In the genomic region with DNA sequence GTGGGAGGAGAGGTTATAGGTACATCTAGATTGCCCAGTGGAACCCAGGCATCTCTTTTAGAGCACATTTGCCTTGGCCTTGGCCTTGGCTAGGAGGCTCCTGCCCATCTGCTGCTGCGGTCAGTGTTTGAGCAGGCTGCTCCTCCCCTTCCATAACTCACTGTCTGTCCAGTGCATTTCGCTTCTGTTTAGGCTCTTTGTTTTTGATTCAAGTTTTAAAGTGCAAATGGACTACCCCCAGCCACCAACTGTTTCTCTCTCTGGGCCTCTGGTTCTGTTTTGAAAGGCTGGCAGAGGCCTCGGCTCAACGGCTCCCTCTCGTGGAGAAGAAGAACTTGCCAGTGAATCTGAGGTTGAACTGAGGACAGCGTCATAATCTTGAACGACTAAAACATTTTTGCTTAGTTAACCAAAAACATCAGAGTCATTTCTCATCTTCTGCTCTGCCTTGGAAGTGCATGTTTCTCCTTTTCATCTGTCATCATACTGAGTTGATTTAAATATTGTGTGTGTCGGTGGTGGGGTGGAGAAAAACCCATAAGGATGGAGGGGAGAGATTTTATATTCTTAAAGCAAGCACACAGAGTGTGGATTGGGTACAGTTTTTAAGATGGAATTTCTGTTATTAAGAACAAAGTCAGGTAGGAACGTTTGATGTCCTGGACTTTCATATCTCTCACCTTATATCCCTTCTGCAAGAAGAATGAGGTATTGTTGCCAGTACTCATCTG, we compare ENCODE assay signal across 1 cellular context.
TF ChIP-seq lines count a peak whose summit lies in the region.

No MANE protein-coding gene starts in this region.

TF ChIP-seq in HCT116, 20 proteins besides CTCF, POLR2A, EP300 and RAD21 (continued from another document):
- TF ChIP-seq, protein P1, sequence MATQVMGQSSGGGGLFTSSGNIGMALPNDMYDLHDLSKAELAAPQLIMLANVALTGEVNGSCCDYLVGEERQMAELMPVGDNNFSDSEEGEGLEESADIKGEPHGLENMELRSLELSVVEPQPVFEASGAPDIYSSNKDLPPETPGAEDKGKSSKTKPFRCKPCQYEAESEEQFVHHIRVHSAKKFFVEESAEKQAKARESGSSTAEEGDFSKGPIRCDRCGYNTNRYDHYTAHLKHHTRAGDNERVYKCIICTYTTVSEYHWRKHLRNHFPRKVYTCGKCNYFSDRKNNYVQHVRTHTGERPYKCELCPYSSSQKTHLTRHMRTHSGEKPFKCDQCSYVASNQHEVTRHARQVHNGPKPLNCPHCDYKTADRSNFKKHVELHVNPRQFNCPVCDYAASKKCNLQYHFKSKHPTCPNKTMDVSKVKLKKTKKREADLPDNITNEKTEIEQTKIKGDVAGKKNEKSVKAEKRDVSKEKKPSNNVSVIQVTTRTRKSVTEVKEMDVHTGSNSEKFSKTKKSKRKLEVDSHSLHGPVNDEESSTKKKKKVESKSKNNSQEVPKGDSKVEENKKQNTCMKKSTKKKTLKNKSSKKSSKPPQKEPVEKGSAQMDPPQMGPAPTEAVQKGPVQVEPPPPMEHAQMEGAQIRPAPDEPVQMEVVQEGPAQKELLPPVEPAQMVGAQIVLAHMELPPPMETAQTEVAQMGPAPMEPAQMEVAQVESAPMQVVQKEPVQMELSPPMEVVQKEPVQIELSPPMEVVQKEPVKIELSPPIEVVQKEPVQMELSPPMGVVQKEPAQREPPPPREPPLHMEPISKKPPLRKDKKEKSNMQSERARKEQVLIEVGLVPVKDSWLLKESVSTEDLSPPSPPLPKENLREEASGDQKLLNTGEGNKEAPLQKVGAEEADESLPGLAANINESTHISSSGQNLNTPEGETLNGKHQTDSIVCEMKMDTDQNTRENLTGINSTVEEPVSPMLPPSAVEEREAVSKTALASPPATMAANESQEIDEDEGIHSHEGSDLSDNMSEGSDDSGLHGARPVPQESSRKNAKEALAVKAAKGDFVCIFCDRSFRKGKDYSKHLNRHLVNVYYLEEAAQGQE (IDR thresholded peaks at IDR 0.05; ENCODE audit: low read depth), result no peak
- TF ChIP-seq ZFX (IDR thresholded peaks at IDR 0.05) (no peak), EGR1 (IDR thresholded peaks at IDR 0.05; ENCODE audit: low read depth) (no peak), ELF1 (IDR thresholded peaks at IDR 0.05; ENCODE audit: borderline replicate concordance, low read depth) (no peak), SP1 (IDR thresholded peaks at IDR 0.05; ENCODE audit: low read depth) (no peak), FOSL1 (IDR thresholded peaks at IDR 0.05; ENCODE audit: low read depth) (no peak), CEBPB (IDR thresholded peaks at IDR 0.05; ENCODE audit: low read depth) (no peak), SIN3A (IDR thresholded peaks at IDR 0.05; ENCODE audit: low read depth) (no peak), SRF (IDR thresholded peaks at IDR 0.05; ENCODE audit: low read depth) (no peak), EZH2phosphoT487 (IDR thresholded peaks at IDR 0.05; ENCODE audit: borderline replicate concordance) (no peak), ATF3 (IDR thresholded peaks at IDR 0.05) (no peak), POLR2AphosphoS5 (IDR thresholded peaks at IDR 0.05; ENCODE audit: low read depth, low read length) (no peak), YY1 (IDR thresholded peaks at IDR 0.05; ENCODE audit: extremely low read depth, insufficient replicate concordance, low read depth, low read length) (no peak), ZNF274 (IDR thresholded peaks at IDR 0.05; ENCODE audit: low read depth, low read length) (no peak)
- TF ChIP-seq, protein P2, sequence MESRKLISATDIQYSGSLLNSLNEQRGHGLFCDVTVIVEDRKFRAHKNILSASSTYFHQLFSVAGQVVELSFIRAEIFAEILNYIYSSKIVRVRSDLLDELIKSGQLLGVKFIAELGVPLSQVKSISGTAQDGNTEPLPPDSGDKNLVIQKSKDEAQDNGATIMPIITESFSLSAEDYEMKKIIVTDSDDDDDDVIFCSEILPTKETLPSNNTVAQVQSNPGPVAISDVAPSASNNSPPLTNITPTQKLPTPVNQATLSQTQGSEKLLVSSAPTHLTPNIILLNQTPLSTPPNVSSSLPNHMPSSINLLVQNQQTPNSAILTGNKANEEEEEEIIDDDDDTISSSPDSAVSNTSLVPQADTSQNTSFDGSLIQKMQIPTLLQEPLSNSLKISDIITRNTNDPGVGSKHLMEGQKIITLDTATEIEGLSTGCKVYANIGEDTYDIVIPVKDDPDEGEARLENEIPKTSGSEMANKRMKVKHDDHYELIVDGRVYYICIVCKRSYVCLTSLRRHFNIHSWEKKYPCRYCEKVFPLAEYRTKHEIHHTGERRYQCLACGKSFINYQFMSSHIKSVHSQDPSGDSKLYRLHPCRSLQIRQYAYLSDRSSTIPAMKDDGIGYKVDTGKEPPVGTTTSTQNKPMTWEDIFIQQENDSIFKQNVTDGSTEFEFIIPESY (IDR thresholded peaks at IDR 0.05; ENCODE audit: extremely low read depth, insufficient replicate concordance, low read length), result no peak
TF ChIP-seq in HCT116: peak in this region for 0.
